ENCODE assay signal across 1 cellular context in genomic region chr2:45935791-45936622, GRCh38.
A peak's percentile ranks its signal among the peaks of the same experiment; 100 is the strongest.
TF ChIP-seq lines count a peak whose summit lies in the region.

No MANE protein-coding gene starts in this region.

TF ChIP-seq in HEK293, 187 proteins besides CTCF, POLR2A, EP300 and RAD21 (continued from another document):
- TF ChIP-seq ZNF398 (tag by site-specific recombination; IDR thresholded peaks at IDR 0.05) (no peak), HIC1 (tag by site-specific recombination; IDR thresholded peaks at IDR 0.05) (peak; percentile 53)
